In the genomic region with DNA sequence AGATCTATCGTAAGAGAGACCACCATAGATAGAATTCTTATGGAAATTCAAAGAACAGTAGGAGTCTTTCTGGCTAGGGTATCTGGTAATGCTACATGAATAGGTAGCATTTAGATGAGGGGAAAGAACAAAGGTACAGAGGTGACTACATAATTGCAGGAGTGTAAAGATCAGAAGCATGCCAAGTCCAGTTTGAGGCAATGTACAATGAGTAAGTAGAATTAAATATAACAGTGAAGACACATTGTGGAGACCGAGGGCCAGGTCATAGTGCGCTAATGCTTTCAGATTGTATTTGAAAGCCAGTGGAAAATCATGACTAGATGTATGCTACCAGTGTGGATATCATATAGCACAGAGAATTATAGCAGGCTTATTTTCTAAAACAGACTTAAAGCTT, we compare ENCODE assay signal across 1 cellular context.
TF ChIP-seq lines count a peak whose summit lies in the region.

No MANE protein-coding gene starts in this region.

TF ChIP-seq in WTC11, 78 proteins besides CTCF, POLR2A, EP300 and RAD21 (continued from another document):
- TF ChIP-seq, protein P1, sequence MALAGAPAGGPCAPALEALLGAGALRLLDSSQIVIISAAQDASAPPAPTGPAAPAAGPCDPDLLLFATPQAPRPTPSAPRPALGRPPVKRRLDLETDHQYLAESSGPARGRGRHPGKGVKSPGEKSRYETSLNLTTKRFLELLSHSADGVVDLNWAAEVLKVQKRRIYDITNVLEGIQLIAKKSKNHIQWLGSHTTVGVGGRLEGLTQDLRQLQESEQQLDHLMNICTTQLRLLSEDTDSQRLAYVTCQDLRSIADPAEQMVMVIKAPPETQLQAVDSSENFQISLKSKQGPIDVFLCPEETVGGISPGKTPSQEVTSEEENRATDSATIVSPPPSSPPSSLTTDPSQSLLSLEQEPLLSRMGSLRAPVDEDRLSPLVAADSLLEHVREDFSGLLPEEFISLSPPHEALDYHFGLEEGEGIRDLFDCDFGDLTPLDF (CRISPR knock-in tag; IDR thresholded peaks at IDR 0.05): no peak
- no peak for TF ChIP-seq RELA (CRISPR knock-in tag; IDR thresholded peaks at IDR 0.05; ENCODE audit: borderline replicate concordance)
- no peak for TF ChIP-seq SP1 (CRISPR knock-in tag; conservative IDR thresholded peaks at IDR 0.05)
- TF ChIP-seq TEAD4 (CRISPR knock-in tag; IDR thresholded peaks at IDR 0.05): no peak
- no peak for TF ChIP-seq HMGA2 (CRISPR knock-in tag; IDR thresholded peaks at IDR 0.05)
- TF ChIP-seq CBFB (CRISPR knock-in tag; IDR thresholded peaks at IDR 0.05; ENCODE audit: low read depth): no peak
- TF ChIP-seq, protein P2, sequence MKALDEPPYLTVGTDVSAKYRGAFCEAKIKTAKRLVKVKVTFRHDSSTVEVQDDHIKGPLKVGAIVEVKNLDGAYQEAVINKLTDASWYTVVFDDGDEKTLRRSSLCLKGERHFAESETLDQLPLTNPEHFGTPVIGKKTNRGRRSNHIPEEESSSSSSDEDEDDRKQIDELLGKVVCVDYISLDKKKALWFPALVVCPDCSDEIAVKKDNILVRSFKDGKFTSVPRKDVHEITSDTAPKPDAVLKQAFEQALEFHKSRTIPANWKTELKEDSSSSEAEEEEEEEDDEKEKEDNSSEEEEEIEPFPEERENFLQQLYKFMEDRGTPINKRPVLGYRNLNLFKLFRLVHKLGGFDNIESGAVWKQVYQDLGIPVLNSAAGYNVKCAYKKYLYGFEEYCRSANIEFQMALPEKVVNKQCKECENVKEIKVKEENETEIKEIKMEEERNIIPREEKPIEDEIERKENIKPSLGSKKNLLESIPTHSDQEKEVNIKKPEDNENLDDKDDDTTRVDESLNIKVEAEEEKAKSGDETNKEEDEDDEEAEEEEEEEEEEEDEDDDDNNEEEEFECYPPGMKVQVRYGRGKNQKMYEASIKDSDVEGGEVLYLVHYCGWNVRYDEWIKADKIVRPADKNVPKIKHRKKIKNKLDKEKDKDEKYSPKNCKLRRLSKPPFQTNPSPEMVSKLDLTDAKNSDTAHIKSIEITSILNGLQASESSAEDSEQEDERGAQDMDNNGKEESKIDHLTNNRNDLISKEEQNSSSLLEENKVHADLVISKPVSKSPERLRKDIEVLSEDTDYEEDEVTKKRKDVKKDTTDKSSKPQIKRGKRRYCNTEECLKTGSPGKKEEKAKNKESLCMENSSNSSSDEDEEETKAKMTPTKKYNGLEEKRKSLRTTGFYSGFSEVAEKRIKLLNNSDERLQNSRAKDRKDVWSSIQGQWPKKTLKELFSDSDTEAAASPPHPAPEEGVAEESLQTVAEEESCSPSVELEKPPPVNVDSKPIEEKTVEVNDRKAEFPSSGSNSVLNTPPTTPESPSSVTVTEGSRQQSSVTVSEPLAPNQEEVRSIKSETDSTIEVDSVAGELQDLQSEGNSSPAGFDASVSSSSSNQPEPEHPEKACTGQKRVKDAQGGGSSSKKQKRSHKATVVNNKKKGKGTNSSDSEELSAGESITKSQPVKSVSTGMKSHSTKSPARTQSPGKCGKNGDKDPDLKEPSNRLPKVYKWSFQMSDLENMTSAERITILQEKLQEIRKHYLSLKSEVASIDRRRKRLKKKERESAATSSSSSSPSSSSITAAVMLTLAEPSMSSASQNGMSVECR (CRISPR knock-in tag; IDR thresholded peaks at IDR 0.05; ENCODE audit: borderline replicate concordance): no peak
- TF ChIP-seq, protein P3, sequence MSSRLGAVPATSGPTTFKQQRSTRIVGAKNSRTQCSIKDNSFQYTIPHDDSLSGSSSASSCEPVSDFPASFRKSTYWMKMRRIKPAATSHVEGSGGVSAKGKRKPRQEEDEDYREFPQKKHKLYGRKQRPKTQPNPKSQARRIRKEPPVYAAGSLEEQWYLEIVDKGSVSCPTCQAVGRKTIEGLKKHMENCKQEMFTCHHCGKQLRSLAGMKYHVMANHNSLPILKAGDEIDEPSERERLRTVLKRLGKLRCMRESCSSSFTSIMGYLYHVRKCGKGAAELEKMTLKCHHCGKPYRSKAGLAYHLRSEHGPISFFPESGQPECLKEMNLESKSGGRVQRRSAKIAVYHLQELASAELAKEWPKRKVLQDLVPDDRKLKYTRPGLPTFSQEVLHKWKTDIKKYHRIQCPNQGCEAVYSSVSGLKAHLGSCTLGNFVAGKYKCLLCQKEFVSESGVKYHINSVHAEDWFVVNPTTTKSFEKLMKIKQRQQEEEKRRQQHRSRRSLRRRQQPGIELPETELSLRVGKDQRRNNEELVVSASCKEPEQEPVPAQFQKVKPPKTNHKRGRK (CRISPR knock-in tag; IDR thresholded peaks at IDR 0.05; ENCODE audit: borderline replicate concordance): no peak
- no peak for TF ChIP-seq NFE2L1 (CRISPR knock-in tag; IDR thresholded peaks at IDR 0.05)
- TF ChIP-seq, protein P4, sequence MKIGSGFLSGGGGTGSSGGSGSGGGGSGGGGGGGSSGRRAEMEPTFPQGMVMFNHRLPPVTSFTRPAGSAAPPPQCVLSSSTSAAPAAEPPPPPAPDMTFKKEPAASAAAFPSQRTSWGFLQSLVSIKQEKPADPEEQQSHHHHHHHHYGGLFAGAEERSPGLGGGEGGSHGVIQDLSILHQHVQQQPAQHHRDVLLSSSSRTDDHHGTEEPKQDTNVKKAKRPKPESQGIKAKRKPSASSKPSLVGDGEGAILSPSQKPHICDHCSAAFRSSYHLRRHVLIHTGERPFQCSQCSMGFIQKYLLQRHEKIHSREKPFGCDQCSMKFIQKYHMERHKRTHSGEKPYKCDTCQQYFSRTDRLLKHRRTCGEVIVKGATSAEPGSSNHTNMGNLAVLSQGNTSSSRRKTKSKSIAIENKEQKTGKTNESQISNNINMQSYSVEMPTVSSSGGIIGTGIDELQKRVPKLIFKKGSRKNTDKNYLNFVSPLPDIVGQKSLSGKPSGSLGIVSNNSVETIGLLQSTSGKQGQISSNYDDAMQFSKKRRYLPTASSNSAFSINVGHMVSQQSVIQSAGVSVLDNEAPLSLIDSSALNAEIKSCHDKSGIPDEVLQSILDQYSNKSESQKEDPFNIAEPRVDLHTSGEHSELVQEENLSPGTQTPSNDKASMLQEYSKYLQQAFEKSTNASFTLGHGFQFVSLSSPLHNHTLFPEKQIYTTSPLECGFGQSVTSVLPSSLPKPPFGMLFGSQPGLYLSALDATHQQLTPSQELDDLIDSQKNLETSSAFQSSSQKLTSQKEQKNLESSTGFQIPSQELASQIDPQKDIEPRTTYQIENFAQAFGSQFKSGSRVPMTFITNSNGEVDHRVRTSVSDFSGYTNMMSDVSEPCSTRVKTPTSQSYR (CRISPR knock-in tag; IDR thresholded peaks at IDR 0.05): no peak
- TF ChIP-seq, protein P5, sequence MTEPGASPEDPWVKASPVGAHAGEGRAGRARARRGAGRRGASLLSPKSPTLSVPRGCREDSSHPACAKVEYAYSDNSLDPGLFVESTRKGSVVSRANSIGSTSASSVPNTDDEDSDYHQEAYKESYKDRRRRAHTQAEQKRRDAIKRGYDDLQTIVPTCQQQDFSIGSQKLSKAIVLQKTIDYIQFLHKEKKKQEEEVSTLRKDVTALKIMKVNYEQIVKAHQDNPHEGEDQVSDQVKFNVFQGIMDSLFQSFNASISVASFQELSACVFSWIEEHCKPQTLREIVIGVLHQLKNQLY (CRISPR knock-in tag; IDR thresholded peaks at IDR 0.05): no peak
- TF ChIP-seq, protein P6, sequence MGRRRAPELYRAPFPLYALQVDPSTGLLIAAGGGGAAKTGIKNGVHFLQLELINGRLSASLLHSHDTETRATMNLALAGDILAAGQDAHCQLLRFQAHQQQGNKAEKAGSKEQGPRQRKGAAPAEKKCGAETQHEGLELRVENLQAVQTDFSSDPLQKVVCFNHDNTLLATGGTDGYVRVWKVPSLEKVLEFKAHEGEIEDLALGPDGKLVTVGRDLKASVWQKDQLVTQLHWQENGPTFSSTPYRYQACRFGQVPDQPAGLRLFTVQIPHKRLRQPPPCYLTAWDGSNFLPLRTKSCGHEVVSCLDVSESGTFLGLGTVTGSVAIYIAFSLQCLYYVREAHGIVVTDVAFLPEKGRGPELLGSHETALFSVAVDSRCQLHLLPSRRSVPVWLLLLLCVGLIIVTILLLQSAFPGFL (CRISPR knock-in tag; IDR thresholded peaks at IDR 0.05; ENCODE audit: borderline replicate concordance): no peak
